In the genomic region with DNA sequence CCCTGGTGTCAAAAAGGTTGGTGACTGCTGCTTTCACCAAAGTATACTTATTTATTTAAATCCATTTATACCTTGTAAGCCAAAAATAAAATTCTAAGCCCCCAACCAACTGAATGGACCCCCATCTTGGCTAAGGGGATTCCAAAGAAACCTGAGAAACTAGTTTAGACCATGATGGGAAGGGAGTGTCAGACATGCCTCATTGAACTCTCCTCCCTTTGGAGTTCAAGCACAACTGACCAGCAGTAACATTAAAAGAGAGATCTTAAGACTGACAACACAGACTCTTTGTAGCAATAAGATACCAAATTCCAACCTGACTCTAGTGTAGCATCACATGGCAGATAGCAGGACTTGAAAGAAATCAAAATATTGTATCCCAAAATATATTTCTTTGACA, we compare ENCODE assay signal across 16 cellular contexts.
DNase-seq lines count a peak whose midpoint lies in the region; ATAC-seq and TF ChIP-seq lines count a peak whose summit lies in the region.
"Had no signal": no experiment of that assay in that cellular context is flagged by ENCODE, and none has a peak within 500 bp of the region (broad histone marks: within the 10 kb centered on the region; RNA-seq: fewer than 3 reads in every experiment).

No MANE protein-coding gene starts in this region.

- peaks cover 21 to 29% of the 10 kb centered on the region in 2 donors for H3K4me1 ChIP-seq in thyroid gland
- H3K4me1 ChIP-seq: BE2C had no signal

- H3K27ac ChIP-seq in neural cell (ENCODE audit: low read length) (peak overlapping the region; percentile 93), thyroid gland (peak overlapping the region in 2 of 3 donors; percentile 3 to 64)
- H3K27ac ChIP-seq: HL-60 had no signal

- no peaks in the 10 kb centered on the region for H3K9me3 ChIP-seq in neural cell (ENCODE audit: low read length)
- H3K9me3 ChIP-seq in thyroid gland, result no peaks in the 10 kb centered on the region
- H3K9me3 ChIP-seq: BE2C had no signal

- no peaks in the 10 kb centered on the region for H3K27me3 ChIP-seq in neural cell (ENCODE audit: insufficient read depth, low read depth, low read length)
- H3K27me3 ChIP-seq in thyroid gland, result no peaks in the 10 kb centered on the region
- H3K27me3 ChIP-seq: BE2C had no signal

- no peak overlapping the region for H2AFZ ChIP-seq in neural cell (ENCODE audit: low read depth, low read length)
- H2AFZ ChIP-seq: GM23338 had no signal

- H3K79me2 ChIP-seq in neural cell (replicated peaks; ENCODE audit: insufficient read depth, low read length), result no peaks in the 10 kb centered on the region

- H4K20me1 ChIP-seq in neural cell (ENCODE audit: insufficient read depth), result no peaks in the 10 kb centered on the region

- no peak for TF ChIP-seq RAD21 in neural cell (conservative IDR thresholded peaks at IDR 0.05)

- H3K4me2 ChIP-seq in neural cell (ENCODE audit: low read length), result no peak overlapping the region
- H3K4me2 ChIP-seq: GM23338 had no signal

- no peak for TF ChIP-seq CTCF in neural cell (IDR thresholded peaks at IDR 0.05; ENCODE audit: poor library complexity, severe bottlenecking)
- TF ChIP-seq CTCF in thyroid gland (IDR thresholded peaks at IDR 0.05), result no peak

- no peaks in the 10 kb centered on the region for H3K36me3 ChIP-seq in neural cell (ENCODE audit: insufficient read depth, low read length)
- no peaks in the 10 kb centered on the region for H3K36me3 ChIP-seq in thyroid gland
- H3K36me3 ChIP-seq: BE2C had no signal

- H3K4me3 ChIP-seq in neural cell (ENCODE audit: low read length) (no peak overlapping the region), thyroid gland (replicated peaks in 1 of 3) (no peak overlapping the region)
- H3K4me3 ChIP-seq: GM23338 had no signal

- TF ChIP-seq POLR2A in thyroid gland (IDR thresholded peaks at IDR 0.05), result no peak

- TF ChIP-seq EP300 in neural cell (conservative IDR thresholded peaks at IDR 0.05; ENCODE audit: poor library complexity, severe bottlenecking), result no peak

- no peaks in the 10 kb centered on the region for H3K9me2 ChIP-seq in neural cell (ENCODE audit: insufficient read depth, low read length)

- H3K9ac ChIP-seq in neural cell (ENCODE audit: low read length), result no peak overlapping the region

- DNase-seq in kidney glomerular epithelial cell (lab: John Stamatoyannopoulos, UW) (peak; percentile 35), thyroid gland (no peak), kidney tubule cell (ENCODE audit: low spot score) (no peak), DMS153 treated with DMSO at 0.1 percent for 48 hours (lab: John Stamatoyannopoulos, UW; ENCODE audit: unreplicated experiment) (no peak)
- DNase-seq: ACHN; BE2C; C1 segment of cervical spinal cord; CD4-positive, CD25-positive, alpha-beta regulatory T cell; CD8-positive, alpha-beta memory T cell; COR-L47; DMS 273 treated with DMSO at 0.1 percent for 48 hours; HCEC 1CT had no signal

- intact Hi-C loops in thyroid gland (cut with DNase I), result no loop called here

- H3F3A ChIP-seq in neural cell (ENCODE audit: insufficient read depth, low read length, poor library complexity, severe bottlenecking), result peaks cover 12% of the 10 kb centered on the region

- no peak for ATAC-seq in HG02852 (IDR thresholded peaks at IDR 0.05; ENCODE audit: unreplicated experiment)
- ATAC-seq: GM23338 had no signal

TF ChIP-seq in neural cell, 6 proteins besides CTCF, POLR2A, EP300 and RAD21:
- TF ChIP-seq POLR2AphosphoS5 (IDR thresholded peaks at IDR 0.05) (no peak), SMC3 (conservative IDR thresholded peaks at IDR 0.05; ENCODE audit: poor library complexity) (no peak), EZH2 (IDR thresholded peaks at IDR 0.05; ENCODE audit: borderline replicate concordance, insufficient read depth, low read length, poor library complexity, severe bottlenecking) (no peak), TAF1 (IDR thresholded peaks at IDR 0.05; ENCODE audit: low read depth) (no peak), MXI1 (conservative IDR thresholded peaks at IDR 0.05; ENCODE audit: poor library complexity, severe bottlenecking) (no peak), REST (IDR thresholded peaks at IDR 0.05; ENCODE audit: borderline replicate concordance) (no peak)
